In the genomic region with DNA sequence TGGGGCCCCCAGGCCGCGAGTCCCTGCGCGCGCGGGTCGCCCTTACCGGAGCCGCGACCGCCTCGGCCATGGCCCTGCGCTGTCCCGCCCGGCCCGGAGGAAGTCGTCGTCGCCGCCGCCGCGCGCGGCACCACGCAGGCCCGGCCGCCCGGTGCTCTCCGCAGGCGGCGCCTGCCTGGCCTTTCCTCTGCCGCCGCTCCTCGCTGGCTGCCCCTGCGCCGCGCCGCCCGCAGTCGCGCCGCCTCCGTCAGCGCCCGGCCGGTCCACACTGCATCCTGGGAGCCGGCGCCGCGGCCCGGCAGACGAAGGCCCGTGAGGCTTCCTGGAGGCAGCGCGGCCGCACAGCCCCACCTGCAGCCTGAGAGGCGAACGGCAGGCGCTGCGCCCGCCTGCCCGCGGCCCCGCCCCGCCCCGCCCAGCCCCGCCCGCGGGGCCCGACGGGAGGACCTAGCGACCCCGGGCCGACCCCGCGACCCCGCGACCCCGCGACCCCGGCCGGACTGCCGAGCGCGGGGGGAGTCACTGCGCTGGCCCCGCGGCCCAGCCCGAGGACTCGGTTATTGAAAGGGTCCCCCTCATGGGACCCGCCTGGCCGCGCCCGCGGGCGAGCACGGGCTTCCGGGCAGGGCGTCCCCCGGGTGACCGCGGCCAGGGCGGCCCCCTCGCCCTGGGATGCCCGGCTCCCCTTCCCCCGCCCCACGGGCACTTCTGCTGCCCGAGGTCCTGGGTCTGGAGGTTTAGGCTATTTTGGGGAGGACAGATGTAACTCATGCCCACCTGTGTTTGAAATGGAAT, we compare ENCODE assay signal across 8 cellular contexts. TPM values are rescaled to one million over a fixed set of nuclear protein-coding genes. Genes with fewer than 3 reads are reported as not detected.
A peak's percentile ranks its signal among the peaks of the same experiment; 100 is the strongest.
DNase-seq lines count a peak whose midpoint lies in the region; ATAC-seq and TF ChIP-seq lines count a peak whose summit lies in the region.

A gene (minus strand): TSS at position 343 of the 795 bp plus-strand sequence. CDS start 273 bp downstream, at position 70.

- H3K4me3 ChIP-seq in BLaER1 treated with 17β-estradiol and CSF1 and Interleukin-3, amounts not matched to agents 10 nM and 100 nM: peak within 1 kb of the TSS; percentile 88 to 99 (median 97)

- peaks cover 18 to 38% (median 32%) of the 10 kb centered on the region in 10 experiments; a peak in 19 of 20 replicates for H3K4me1 ChIP-seq in BLaER1 treated with 17β-estradiol and CSF1 and Interleukin-3, amounts not matched to agents 10 nM and 100 nM

- intact Hi-C loops in activated CD8-positive, alpha-beta T cell treated with anti-CD3 and anti-CD28 coated beads for 36 hours (cut with micrococcal nuclease): loop anchor here (5.0 kb wide), 1 partner anchor 75 kb away; no protein-coding TSS in a partner anchor

- DNase-seq in NCI-H526 treated with DMSO at 0.1 percent for 48 hours (lab: John Stamatoyannopoulos, UW) (peak; percentile 63), lung microvascular endothelial cell (ENCODE audit: low read depth in 2 of 2) (peak; percentile 83 to 84)
- DNase-seq in activated CD8-positive, alpha-beta T cell treated with anti-CD3 and anti-CD28 coated beads for 36 hours: peak; percentile 85
- peak; percentile 71 for DNase-seq in effector CD4-positive, alpha-beta T cell
- peak; percentile 68 to 78 (median 69) for DNase-seq in stimulated activated CD4-positive, alpha-beta T cell treated with anti-CD3 and anti-CD28 coated beads, TNF-alpha, amount 100 ng/mL, for 4 hours (ENCODE audit: low read depth in 3 of 3)

- H3K4me3 Mint-ChIP-seq in activated CD8-positive, alpha-beta T cell treated with anti-CD3 and anti-CD28 coated beads for 36 hours: peak within 1 kb of the TSS; percentile 93

- H4K20me1 ChIP-seq in BLaER1 treated with 17β-estradiol and CSF1 and Interleukin-3, amounts not matched to agents 10 nM and 100 nM: peaks cover 0 to 40% (median 20%) of the 10 kb centered on the region in 11 experiments; a peak in 15 of 22 replicates

- ATAC-seq in GM19035 (IDR thresholded peaks at IDR 0.05; ENCODE audit: unreplicated experiment) (peak; percentile 95), HG03342 (IDR thresholded peaks at IDR 0.05; ENCODE audit: unreplicated experiment) (peak; percentile 95)
- ATAC-seq in activated CD8-positive, alpha-beta T cell treated with anti-CD3 and anti-CD28 coated beads for 36 hours: peak; percentile 96

- POLR2A ChIA-PET in activated CD8-positive, alpha-beta T cell treated with anti-CD3 and anti-CD28 coated beads for 36 hours (lab: Charles Lee): no interaction called here

- peak within 1 kb of the TSS; percentile 98 to 100 (median 100) for H3K9ac ChIP-seq in BLaER1 treated with 17β-estradiol and CSF1 and Interleukin-3, amounts not matched to agents 10 nM and 100 nM

- H3K9me3 ChIP-seq in BLaER1 treated with 17β-estradiol and CSF1 and Interleukin-3, amounts not matched to agents 10 nM and 100 nM (replicated peaks in 1 of 11): no peaks in the 10 kb centered on the region

- no peaks in the 10 kb centered on the region for H3K27me3 ChIP-seq in BLaER1 treated with 17β-estradiol and CSF1 and Interleukin-3, amounts not matched to agents 10 nM and 100 nM

- peak; percentile 19 for TF ChIP-seq CTCF in activated CD8-positive, alpha-beta T cell treated with anti-CD3 and anti-CD28 coated beads for 36 hours (IDR thresholded peaks at IDR 0.05)

- peak within 1 kb of the TSS; percentile 93 for H3K27ac Mint-ChIP-seq in activated CD8-positive, alpha-beta T cell treated with anti-CD3 and anti-CD28 coated beads for 36 hours

- H3K27ac ChIP-seq in BLaER1 treated with 17β-estradiol and CSF1 and Interleukin-3, amounts not matched to agents 10 nM and 100 nM: peak within 1 kb of the TSS; percentile 96 to 100 (median 99)

- no peaks in the 10 kb centered on the region for H3K27me3 Mint-ChIP-seq in activated CD8-positive, alpha-beta T cell treated with anti-CD3 and anti-CD28 coated beads for 36 hours

- H3K4me1 Mint-ChIP-seq in activated CD8-positive, alpha-beta T cell treated with anti-CD3 and anti-CD28 coated beads for 36 hours (ENCODE audit: low read depth): peaks cover 28% of the 10 kb centered on the region

- H3K36me3 Mint-ChIP-seq in activated CD8-positive, alpha-beta T cell treated with anti-CD3 and anti-CD28 coated beads for 36 hours (ENCODE audit: low read depth): peaks cover 8% of the 10 kb centered on the region

- peaks cover 15 to 34% (median 20%) of the 10 kb centered on the region in 11 experiments for H3K36me3 ChIP-seq in BLaER1 treated with 17β-estradiol and CSF1 and Interleukin-3, amounts not matched to agents 10 nM and 100 nM

- CTCF ChIA-PET in activated CD8-positive, alpha-beta T cell treated with anti-CD3 and anti-CD28 coated beads for 36 hours (lab: Charles Lee): no interaction called here

- no peaks in the 10 kb centered on the region for H3K9me3 Mint-ChIP-seq in activated CD8-positive, alpha-beta T cell treated with anti-CD3 and anti-CD28 coated beads for 36 hours

- peak within 1 kb of the TSS; percentile 83 to 99 (median 92) for H3K4me2 ChIP-seq in BLaER1 treated with 17β-estradiol and CSF1 and Interleukin-3, amounts not matched to agents 10 nM and 100 nM

RNA-seq across cellular contexts. Expression of the gene that starts here (rescaled TPM):
- 10 to 100 TPM; 12.6 to 13.0 TPM for total RNA-seq in activated CD8-positive, alpha-beta T cell treated with anti-CD3 and anti-CD28 coated beads for 36 hours
- total RNA-seq in lung microvascular endothelial cell: 12.2 and 16.7 TPM in 2 replicates

Comparison
In these comparisons a context has a peak if more than half of its experiments do, and no peak if none do; other contexts are left out.
1. Peak in every context shown above with its lines: DNase-seq, ATAC-seq, H3K4me3 ChIP-seq and H3K27ac ChIP-seq.